Comparison of ENCODE assay signal across 17 cellular contexts in genomic region chr16:67036323-67036741, GRCh38. TPM values are rescaled to one million over a fixed set of nuclear protein-coding genes. Genes with fewer than 3 reads are reported as not detected.
DNase-seq lines count a peak whose midpoint lies in the region; ATAC-seq, FAIRE-seq and TF ChIP-seq lines count a peak whose summit lies in the region.
"Had no signal": no experiment of that assay in that cellular context is flagged by ENCODE, and none has a peak within 500 bp of the region (broad histone marks: within the 10 kb centered on the region; RNA-seq: fewer than 3 reads in every experiment).

No MANE protein-coding gene starts in this region.

- no peaks in the 10 kb centered on the region for H3K27me3 ChIP-seq in CD4-positive, CD25-positive, alpha-beta regulatory T cell (ENCODE audit: control insufficient read depth, insufficient read depth, low read length)
- H3K27me3 ChIP-seq in right lobe of liver (no peaks in the 10 kb centered on the region), ascending aorta (no peaks in the 10 kb centered on the region)

- ATAC-seq in CD4-positive, CD25-positive, alpha-beta regulatory T cell (ENCODE audit: low read depth in 2 of 2): no peak
- ATAC-seq in right lobe of liver (peak; percentile 87 to 95 (median 94)), HG03097 (IDR thresholded peaks at IDR 0.05; ENCODE audit: low FRiP score, unreplicated experiment) (no peak)
- ATAC-seq: left ventricle myocardium superior had no signal

- TF ChIP-seq CTCF in brain (conservative IDR thresholded peaks at IDR 0.05) (no peak), right lobe of liver (IDR thresholded peaks at IDR 0.05) (no peak), kidney (IDR thresholded peaks at IDR 0.05; ENCODE audit: borderline replicate concordance, extremely low read depth, insufficient read depth) (no peak), ascending aorta (IDR thresholded peaks at IDR 0.05) (no peak)

- peak overlapping the region in 1 of 3 donors; percentile 36 for H3K27ac Mint-ChIP-seq in CD4-positive, CD25-positive, alpha-beta regulatory T cell
- H3K27ac Mint-ChIP-seq in brain: peak overlapping the region in 4 of 5 experiments; percentile 36 to 83 (median 49)
- H3K27ac Mint-ChIP-seq: T-helper 1 cell treated with Interleukin-12 subunit alpha and Interleukin-12 subunit beta and Interleukin-4 antibody, amounts not matched to agents 30 μg/mL and 1 μg/mL, for 36 hours had no signal

- no peaks in the 10 kb centered on the region for H3K9me3 ChIP-seq in CD4-positive, CD25-positive, alpha-beta regulatory T cell (ENCODE audit: control insufficient read depth in 2 of 2, low read length in 2 of 2)
- H3K9me3 ChIP-seq in right lobe of liver (no peaks in the 10 kb centered on the region), kidney (ENCODE audit: control insufficient read depth in 1 of 2, low read length in 2 of 2) (no peaks in the 10 kb centered on the region), ascending aorta (no peaks in the 10 kb centered on the region)
- H3K9me3 ChIP-seq: thoracic aorta had no signal

- intact Hi-C loops in right lobe of liver (cut with DNase I): no loop called here
- intact Hi-C loops in kidney (cut with DNase I): no loop called here
- intact Hi-C loops in ascending aorta (cut with DNase I): no loop called here

- H3K27me3 Mint-ChIP-seq in CD4-positive, CD25-positive, alpha-beta regulatory T cell: no peaks in the 10 kb centered on the region
- no peaks in the 10 kb centered on the region for H3K27me3 Mint-ChIP-seq in brain

- H3K4me3 ChIP-seq in CD4-positive, CD25-positive, alpha-beta regulatory T cell (ENCODE audit: low read depth, low read length): peak overlapping the region; percentile 4
- no peak overlapping the region for H3K4me3 ChIP-seq in right lobe of liver
- H3K4me3 ChIP-seq in kidney (ENCODE audit: low read length in 2 of 2): no peak overlapping the region
- no peak overlapping the region for H3K4me3 ChIP-seq in ascending aorta
- H3K4me3 ChIP-seq: thoracic aorta had no signal

- DNase-seq in CD4-positive, CD25-positive, alpha-beta regulatory T cell: no peak
- DNase-seq in NCI-H1092 treated with DMSO at 0.1 percent for 48 hours (lab: John Stamatoyannopoulos, UW) (peak; percentile 78), right lobe of liver (peak; percentile 40 to 82 (median 74)), kidney (no peak), ascending aorta (ENCODE audit: low spot score in 2 of 2) (no peak)
- DNase-seq in stimulated activated CD4-positive, alpha-beta T cell treated with anti-CD3 and anti-CD28 coated beads, Interleukin-2, amount 100 ng/mL, for 24 hours: no peak
- DNase-seq: activated effector memory CD4-positive, alpha-beta T cell treated with anti-CD3 and anti-CD28 coated beads, Interleukin-2, amount 50 U/mL, for 16 hours; amygdala; left ventricle myocardium superior; NK-92 treated with Interleukin-12 subunit alpha and Interleukin-12 subunit beta, amount 100 ng/mL, for 24 hours; small intestine had no signal

- peaks cover 26 to 78% (median 60%) of the 10 kb centered on the region in 4 donors for H3K4me1 Mint-ChIP-seq in CD4-positive, CD25-positive, alpha-beta regulatory T cell
- H3K4me1 Mint-ChIP-seq in brain: peaks cover 47% of the 10 kb centered on the region

- no peak overlapping the region for H3K4me3 Mint-ChIP-seq in CD4-positive, CD25-positive, alpha-beta regulatory T cell
- H3K4me3 Mint-ChIP-seq in brain: peak overlapping the region in 2 of 5 experiments; percentile 41 to 49
- H3K4me3 Mint-ChIP-seq: T-helper 1 cell treated with Interleukin-12 subunit alpha and Interleukin-12 subunit beta and Interleukin-4 antibody, amounts not matched to agents 30 μg/mL and 1 μg/mL, for 36 hours had no signal

- H3K9me3 Mint-ChIP-seq in CD4-positive, CD25-positive, alpha-beta regulatory T cell: no peaks in the 10 kb centered on the region
- H3K9me3 Mint-ChIP-seq in brain: no peaks in the 10 kb centered on the region
- H3K9me3 Mint-ChIP-seq: T-helper 1 cell treated with Interleukin-12 subunit alpha and Interleukin-12 subunit beta and Interleukin-4 antibody, amounts not matched to agents 30 μg/mL and 1 μg/mL, for 36 hours had no signal

- WGBS in right lobe of liver (ENCODE audit: insufficient coverage, low coverage, low lambda C conversion rate, missing lambda C conversion rate): 20% methylated on average over 5 of the region's 5 CpGs

- H3K36me3 Mint-ChIP-seq in CD4-positive, CD25-positive, alpha-beta regulatory T cell: peaks cover 40% of the 10 kb centered on the region
- H3K36me3 Mint-ChIP-seq in brain: peaks cover 49% of the 10 kb centered on the region

- peaks cover 37% of the 10 kb centered on the region for H3K4me1 ChIP-seq in CD4-positive, CD25-positive, alpha-beta regulatory T cell (ENCODE audit: control insufficient read depth, insufficient read depth, low read length, poor library complexity, severe bottlenecking)
- H3K4me1 ChIP-seq in right lobe of liver (peaks cover 0 to 14% (median 2%) of the 10 kb centered on the region in 4 donors), kidney (ENCODE audit: control insufficient read depth in 1 of 2, insufficient read depth in 1 of 2, low read depth in 1 of 2, low read length in 2 of 2) (peaks cover 1 to 5% of the 10 kb centered on the region in 2 donors), ascending aorta (peaks cover 3 to 8% of the 10 kb centered on the region in 2 donors)

- H3K36me3 ChIP-seq in CD4-positive, CD25-positive, alpha-beta regulatory T cell (ENCODE audit: control insufficient read depth, insufficient read depth, low read length): peaks cover 30% of the 10 kb centered on the region
- H3K36me3 ChIP-seq in right lobe of liver (no peaks in the 10 kb centered on the region), kidney (ENCODE audit: control insufficient read depth in 1 of 2, insufficient read depth in 2 of 2, low read length in 2 of 2) (peaks cover 0 to 8% of the 10 kb centered on the region in 2 donors), ascending aorta (peaks cover 4 to 9% of the 10 kb centered on the region in 2 donors)

- H3K9ac ChIP-seq in kidney (ENCODE audit: low read length in 2 of 2): no peak overlapping the region

- FAIRE-seq in kidney (lab: Jason Lieb, UNC): no peak
- FAIRE-seq: endometrium, frontal cortex, small intestine had no signal

- no peak overlapping the region for H3K27ac ChIP-seq in CD4-positive, CD25-positive, alpha-beta regulatory T cell (ENCODE audit: insufficient read depth, low read length, poor library complexity, severe bottlenecking)
- peak overlapping the region in 1 of 3 donors; percentile 13 for H3K27ac ChIP-seq in right lobe of liver
- no peak overlapping the region for H3K27ac ChIP-seq in kidney (ENCODE audit: low read depth in 2 of 2, low read length in 2 of 2)
- H3K27ac ChIP-seq in ascending aorta: no peak overlapping the region
- H3K27ac ChIP-seq: thoracic aorta had no signal

- no peak for TF ChIP-seq POLR2A in right lobe of liver (IDR thresholded peaks at IDR 0.05)

RNA-seq across cellular contexts. Expression of gene CBFB, which starts 7.4 kb away (rescaled TPM):
- 108 TPM for total RNA-seq in CD4-positive, CD25-positive, alpha-beta regulatory T cell
- 100 to 1,000 TPM in 1 of 4 donors, 10 to 100 TPM in 3; 60.9 to 104 (median 77.2) TPM for polyA plus RNA-seq in CD4-positive, CD25-positive, alpha-beta regulatory T cell
- polyA plus RNA-seq in brain (ENCODE audit: insufficient read depth, low read depth, low replicate concordance): 30.6 TPM
- 10 to 100 TPM in 5 of 6 experiments, 1 to 10 TPM in 1; 7.9 to 23.3 (median 18.9) TPM for total RNA-seq in right lobe of liver
- 57.3 TPM for total RNA-seq in kidney
- 9.7 TPM for polyA plus RNA-seq in kidney (ENCODE audit: insufficient read depth, low read depth, low replicate concordance)
- 59.1 TPM for total RNA-seq in ascending aorta

RNA-seq across cellular contexts. Expression of gene CES4A, which starts 47.9 kb away (rescaled TPM):
- total RNA-seq in CD4-positive, CD25-positive, alpha-beta regulatory T cell: 11.9 TPM
- polyA plus RNA-seq in CD4-positive, CD25-positive, alpha-beta regulatory T cell: 1 to 10 TPM; 1.6 to 3.0 (median 2.7) TPM
- polyA plus RNA-seq in brain (ENCODE audit: insufficient read depth, low read depth, low replicate concordance): 4.1 TPM
- 10 to 100 TPM in 4 of 6 experiments, 1 to 10 TPM in 2; 5.2 to 54.7 (median 15.3) TPM for total RNA-seq in right lobe of liver
- 31.7 TPM for total RNA-seq in kidney
- polyA plus RNA-seq in kidney (ENCODE audit: insufficient read depth, low read depth, low replicate concordance): 14.9 TPM
- total RNA-seq in ascending aorta: 0.11 TPM

Comparison
In these comparisons a context has a peak if more than half of its experiments do, and no peak if none do; other contexts are left out.
1. ATAC-seq: peak in right lobe of liver (4 of 4); none in CD4-positive, CD25-positive, alpha-beta regulatory T cell (0 of 2) and HG03097 (single experiment).
2. DNase-seq: peak in NCI-H1092 treated with DMSO at 0.1 percent for 48 hours (single experiment) and right lobe of liver (3 of 3); none in CD4-positive, CD25-positive, alpha-beta regulatory T cell (0 of 3), kidney (single experiment), ascending aorta (0 of 2) and stimulated activated CD4-positive, alpha-beta T cell treated with anti-CD3 and anti-CD28 coated beads, Interleukin-2, amount 100 ng/mL, for 24 hours (0 of 2).